In the genomic region with DNA sequence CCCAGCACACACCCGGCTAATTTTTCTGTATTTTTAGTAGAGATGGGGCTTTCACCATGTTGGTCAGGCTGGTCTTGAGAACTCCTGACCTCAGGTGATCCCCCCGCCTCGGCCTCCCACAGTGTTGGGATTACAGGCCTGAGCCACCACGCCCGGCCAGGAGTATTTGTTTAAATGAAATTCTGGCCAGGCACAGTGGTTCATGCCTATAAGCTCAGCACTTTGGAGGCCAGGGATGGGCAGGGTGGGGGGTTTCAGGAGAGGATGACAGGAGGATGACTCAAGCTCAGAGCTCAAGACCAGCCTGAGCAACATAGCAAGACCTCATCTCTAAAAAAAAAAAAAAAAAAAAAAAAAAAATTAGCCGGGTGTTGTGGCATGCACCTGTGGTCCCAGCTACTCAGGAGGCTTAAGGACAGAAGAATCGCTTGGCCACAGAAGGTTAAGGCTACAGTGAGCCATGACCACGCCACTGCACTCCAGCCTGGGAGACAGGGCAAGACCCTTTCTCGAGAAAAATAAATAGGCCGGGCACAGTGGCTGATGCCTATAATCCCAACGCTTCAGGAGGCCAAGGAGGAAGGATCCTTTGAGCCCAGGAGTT, we compare ENCODE assay signal across 1 cellular context.
TF ChIP-seq lines count a peak whose summit lies in the region.

No MANE protein-coding gene starts in this region.

TF ChIP-seq in SK-N-SH, 30 proteins besides CTCF, POLR2A, EP300 and RAD21 (continued from another document):
- TF ChIP-seq, protein P1, sequence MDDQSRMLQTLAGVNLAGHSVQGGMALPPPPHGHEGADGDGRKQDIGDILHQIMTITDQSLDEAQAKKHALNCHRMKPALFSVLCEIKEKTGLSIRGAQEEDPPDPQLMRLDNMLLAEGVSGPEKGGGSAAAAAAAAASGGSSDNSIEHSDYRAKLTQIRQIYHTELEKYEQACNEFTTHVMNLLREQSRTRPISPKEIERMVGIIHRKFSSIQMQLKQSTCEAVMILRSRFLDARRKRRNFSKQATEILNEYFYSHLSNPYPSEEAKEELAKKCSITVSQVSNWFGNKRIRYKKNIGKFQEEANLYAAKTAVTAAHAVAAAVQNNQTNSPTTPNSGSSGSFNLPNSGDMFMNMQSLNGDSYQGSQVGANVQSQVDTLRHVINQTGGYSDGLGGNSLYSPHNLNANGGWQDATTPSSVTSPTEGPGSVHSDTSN (IDR thresholded peaks at IDR 0.05): peak; percentile 33; the same call in 1 of the 2 replicates
- TF ChIP-seq SIN3A (IDR thresholded peaks at IDR 0.05; ENCODE audit: borderline replicate concordance, low read depth, low read length) (peak; percentile 26; the same call in 1 of the 2 replicates), JUND (IDR thresholded peaks at IDR 0.05) (peak; percentile 43), FOSL2 (IDR thresholded peaks at IDR 0.05; ENCODE audit: borderline replicate concordance, low read depth) (peak; percentile 59), GATA2 (CRISPR knock-in tag; IDR thresholded peaks at IDR 0.05) (no peak)
